Comparison of ENCODE assay signal across 19 cellular contexts in the genomic region with DNA sequence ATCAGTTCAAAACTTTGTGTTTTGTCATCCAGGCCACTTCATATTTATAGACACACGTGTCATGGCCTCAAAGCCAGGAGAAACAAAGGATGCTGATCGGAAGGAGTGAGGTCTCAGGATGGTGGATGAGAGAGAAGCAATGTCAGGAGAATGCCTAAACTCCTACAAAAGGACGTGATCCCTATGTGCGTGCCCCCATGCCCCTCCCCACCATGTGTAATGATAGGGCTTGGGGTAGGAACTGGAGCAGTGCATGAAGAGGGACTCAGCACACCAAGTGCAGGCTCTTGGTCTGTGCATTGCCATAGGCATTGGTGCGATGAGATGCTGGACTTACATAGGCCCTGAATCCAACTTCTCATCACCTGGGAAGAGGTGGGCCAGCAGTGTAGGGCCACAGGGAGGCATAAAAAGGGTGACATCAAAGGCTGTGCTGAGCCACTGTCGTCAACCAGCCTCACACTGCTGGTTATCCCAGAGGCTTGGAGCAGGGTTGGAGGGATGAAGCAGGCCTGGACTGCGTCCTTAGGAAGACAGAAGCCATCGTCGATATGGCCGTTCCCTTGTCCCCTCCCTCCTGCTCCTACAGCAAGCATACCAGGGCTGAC. TPM values are rescaled to one million over a fixed set of nuclear protein-coding genes. Genes with fewer than 3 reads are reported as not detected.
"Had no signal": no experiment of that assay in that cellular context is flagged by ENCODE, and none has a peak within 500 bp of the region (broad histone marks: within the 10 kb centered on the region; RNA-seq: fewer than 3 reads in every experiment).

No MANE protein-coding gene starts in this region.

- DNase-seq: activated CD4-positive, alpha-beta T cell treated with anti-CD3 and anti-CD28 coated beads, Interleukin-2, amount 50 U/mL, for 1 hour; activated CD4-positive, CD25-positive, alpha-beta regulatory T cell; activated T-cell treated with anti-CD3 and anti-CD28 coated beads for 4 hours; central memory CD4-positive, alpha-beta T cell; colonic mucosa; erythroblast; mucosa of descending colon; naive B cell; ovary; spleen; stimulated activated CD4-positive, alpha-beta T cell treated with anti-CD3 and anti-CD28 coated beads, Interleukin-4, amount 100 ng/mL, for 4 hours; T-helper 1 cell; T1000 had no signal

- H3K4me1 ChIP-seq: colonic mucosa had no signal

- H3K4me3 ChIP-seq: colonic mucosa, gastrocnemius medialis, left ventricle myocardium inferior, mucosa of descending colon, ovary, spleen, thyroid gland had no signal

- ATAC-seq: stimulated activated memory B cell treated with anti-CD40 and anti-IgM and Interleukin-4, amounts not matched to agents 10 μg/mL and 1 μg/mL and 100 μg/mL, for 72 hours had no signal

- H3K27ac ChIP-seq: colonic mucosa, ovary, spleen had no signal

- H3K9me3 ChIP-seq: colonic mucosa, gastrocnemius medialis, left ventricle myocardium inferior, mucosa of descending colon, ovary, spleen, thyroid gland had no signal

- H3K36me3 ChIP-seq: colonic mucosa, gastrocnemius medialis, left ventricle myocardium inferior, ovary, spleen, thyroid gland had no signal

- H3K27me3 ChIP-seq: colonic mucosa, gastrocnemius medialis, ovary, thyroid gland had no signal

RNA-seq across cellular contexts. Expression of a gene that starts 46.9 kb away (rescaled TPM):
- total RNA-seq: kidney epithelial cell, pulmonary artery endothelial cell had no signal
